ENCODE assay signal across 12 cellular contexts in the genomic region with DNA sequence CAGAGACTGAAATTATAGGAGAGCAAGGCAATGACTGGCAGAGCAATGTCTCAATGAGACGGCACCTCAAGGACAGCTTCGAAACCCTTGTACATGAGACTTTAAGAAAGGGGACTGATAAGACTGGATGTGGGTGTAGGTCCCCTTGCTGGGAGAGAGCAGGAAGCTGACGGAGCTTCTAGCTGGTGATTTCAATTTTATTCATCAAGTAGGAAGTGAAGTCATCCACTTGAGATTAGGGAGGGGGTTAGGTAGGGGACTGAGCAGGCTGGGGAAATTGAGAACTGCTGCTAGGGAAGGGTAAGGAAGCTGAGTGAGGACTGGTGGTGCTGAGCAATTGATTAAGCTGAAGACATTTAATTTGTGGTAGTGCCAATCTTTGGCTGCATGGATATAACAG.
DNase-seq lines count a peak whose midpoint lies in the region; ATAC-seq, FAIRE-seq and TF ChIP-seq lines count a peak whose summit lies in the region.
"Had no signal": no experiment of that assay in that cellular context is flagged by ENCODE, and none has a peak within 500 bp of the region (broad histone marks: within the 10 kb centered on the region; RNA-seq: fewer than 3 reads in every experiment).

No MANE protein-coding gene starts in this region.

- no peak for TF ChIP-seq CTCF in bronchial epithelial cell (IDR thresholded peaks at IDR 0.05; ENCODE audit: insufficient read depth, low read length, severe bottlenecking)
- TF ChIP-seq CTCF in neural crest cell (conservative IDR thresholded peaks at IDR 0.05), result no peak

- no peak for DNase-seq in activated CD8-positive, alpha-beta memory T cell treated with anti-CD3 and anti-CD28 coated beads, Interleukin-2, amount 10 ng/mL, durations not matched to agents 7 days and 5 days
- DNase-seq in activated CD8-positive, alpha-beta memory T cell treated with anti-CD3 and anti-CD28 coated beads for 24 hours, result no peak
- DNase-seq in RCC 7860 (ENCODE audit: low spot score) (peak; percentile 23), bronchial epithelial cell (ENCODE audit: low read depth) (peak; percentile 85), neural crest cell (ENCODE audit: low read depth, low spot score) (no peak), DMS 273 (lab: John Stamatoyannopoulos, UW; ENCODE audit: unreplicated experiment) (no peak)
- DNase-seq: colonic mucosa, NCI-H1436, NCI-H748 treated with DMSO at 0.1 percent for 48 hours, ovary had no signal

- H3K36me3 ChIP-seq in bronchial epithelial cell (ENCODE audit: control insufficient read depth, insufficient read depth, low read length), result peaks cover 5% of the 10 kb centered on the region
- H3K36me3 ChIP-seq: colonic mucosa, ovary had no signal

- ATAC-seq in activated CD8-positive, alpha-beta memory T cell treated with anti-CD3 and anti-CD28 coated beads, Interleukin-2, amount 10 ng/mL, durations not matched to agents 7 days and 5 days, result peak; percentile 47
- ATAC-seq in HG03520 (IDR thresholded peaks at IDR 0.05; ENCODE audit: unreplicated experiment), result no peak
- no peak for ATAC-seq in GM21528 (IDR thresholded peaks at IDR 0.05; ENCODE audit: low FRiP score, unreplicated experiment)

- CTCF ChIA-PET in activated CD8-positive, alpha-beta memory T cell treated with anti-CD3 and anti-CD28 coated beads, Interleukin-2, amount 10 ng/mL, durations not matched to agents 7 days and 5 days (lab: Charles Lee), result no interaction called here

- FAIRE-seq in RCC 7860 (lab: Jason Lieb, UNC), result no peak
- no peak for FAIRE-seq in bronchial epithelial cell (lab: Jason Lieb, UNC)

- H3K36me3 Mint-ChIP-seq in activated CD8-positive, alpha-beta memory T cell treated with anti-CD3 and anti-CD28 coated beads, Interleukin-2, amount 10 ng/mL, durations not matched to agents 7 days and 5 days, result peaks cover 68% of the 10 kb centered on the region
- peaks cover 28% of the 10 kb centered on the region for H3K36me3 Mint-ChIP-seq in neural crest cell (ENCODE audit: low read depth)

- H3K9me3 Mint-ChIP-seq in activated CD8-positive, alpha-beta memory T cell treated with anti-CD3 and anti-CD28 coated beads, Interleukin-2, amount 10 ng/mL, durations not matched to agents 7 days and 5 days (ENCODE audit: low read depth), result no peaks in the 10 kb centered on the region
- H3K9me3 Mint-ChIP-seq in neural crest cell, result no peaks in the 10 kb centered on the region

- H3K27ac Mint-ChIP-seq in activated CD8-positive, alpha-beta memory T cell treated with anti-CD3 and anti-CD28 coated beads, Interleukin-2, amount 10 ng/mL, durations not matched to agents 7 days and 5 days, result no peak overlapping the region
- peak overlapping the region; percentile 20 for H3K27ac Mint-ChIP-seq in neural crest cell (ENCODE audit: unreplicated experiment)

- no peaks in the 10 kb centered on the region for H3K27me3 Mint-ChIP-seq in activated CD8-positive, alpha-beta memory T cell treated with anti-CD3 and anti-CD28 coated beads, Interleukin-2, amount 10 ng/mL, durations not matched to agents 7 days and 5 days
- H3K27me3 Mint-ChIP-seq in neural crest cell (ENCODE audit: low read depth), result no peaks in the 10 kb centered on the region

- H3K27me3 ChIP-seq in bronchial epithelial cell (ENCODE audit: control insufficient read depth, insufficient read depth, low read length), result no peaks in the 10 kb centered on the region
- H3K27me3 ChIP-seq: colonic mucosa, ovary had no signal

- no peak overlapping the region for H3K4me3 Mint-ChIP-seq in activated CD8-positive, alpha-beta memory T cell treated with anti-CD3 and anti-CD28 coated beads, Interleukin-2, amount 10 ng/mL, durations not matched to agents 7 days and 5 days
- H3K4me3 Mint-ChIP-seq in neural crest cell, result no peak overlapping the region

- no peak overlapping the region for H3K4me3 ChIP-seq in bronchial epithelial cell (ENCODE audit: low read depth, low read length)
- H3K4me3 ChIP-seq: colonic mucosa, ovary had no signal

- H3K4me1 Mint-ChIP-seq in activated CD8-positive, alpha-beta memory T cell treated with anti-CD3 and anti-CD28 coated beads, Interleukin-2, amount 10 ng/mL, durations not matched to agents 7 days and 5 days, result peaks cover 55% of the 10 kb centered on the region
- H3K4me1 Mint-ChIP-seq in neural crest cell, result peaks cover 13% of the 10 kb centered on the region

Comparison
In these comparisons a context has a peak if more than half of its experiments do, and no peak if none do; other contexts are left out.
1. DNase-seq: peak in RCC 7860 (single experiment) and bronchial epithelial cell (single experiment); none in activated CD8-positive, alpha-beta memory T cell treated with anti-CD3 and anti-CD28 coated beads, Interleukin-2, amount 10 ng/mL, durations not matched to agents 7 days and 5 days (single experiment), activated CD8-positive, alpha-beta memory T cell treated with anti-CD3 and anti-CD28 coated beads for 24 hours (single experiment), neural crest cell (single experiment) and DMS 273 (single experiment).